Comparison of ENCODE assay signal across 20 cellular contexts in the genomic region with DNA sequence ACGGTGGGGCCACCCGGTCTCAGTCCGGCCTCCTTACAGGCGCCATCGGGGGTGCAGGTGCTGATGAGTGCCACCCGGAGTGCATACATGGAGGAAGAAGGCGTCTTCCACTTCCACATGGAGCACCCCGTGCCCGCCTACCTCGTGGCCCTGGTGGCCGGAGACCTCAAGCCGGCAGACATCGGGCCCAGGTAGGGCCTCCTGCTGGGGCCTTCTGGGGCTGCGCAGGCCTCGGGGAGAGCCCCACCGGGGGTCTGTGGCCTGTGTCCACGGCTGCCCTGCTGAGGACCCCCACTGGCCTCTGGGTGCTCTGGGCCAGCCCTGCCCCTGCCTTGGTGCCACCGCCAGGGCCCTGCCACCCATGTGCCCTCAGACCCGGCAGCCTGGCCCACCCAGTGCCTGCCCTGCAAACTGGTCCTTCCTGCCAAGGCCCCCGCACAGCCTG. TPM values are rescaled to one million over a fixed set of nuclear protein-coding genes. Genes with fewer than 3 reads are reported as not detected.
"Had no signal": no experiment of that assay in that cellular context is flagged by ENCODE, and none has a peak within 500 bp of the region (broad histone marks: within the 10 kb centered on the region; RNA-seq: fewer than 3 reads in every experiment).

No MANE protein-coding gene starts in this region.

- ATAC-seq: activated CD8-positive, alpha-beta memory T cell treated with anti-CD3 and anti-CD28 coated beads, Interleukin-2, amount 10 ng/mL, durations not matched to agents 7 days and 5 days; activated T-cell treated with anti-CD3 and anti-CD28 coated beads, Interleukin-2, amount 50 U/mL, for 4 hours; body of pancreas; pancreas had no signal

- H3K27ac Mint-ChIP-seq: activated CD8-positive, alpha-beta memory T cell treated with anti-CD3 and anti-CD28 coated beads, Interleukin-2, amount 10 ng/mL, durations not matched to agents 7 days and 5 days; activated naive CD4-positive, alpha-beta T cell treated with anti-CD3 and anti-CD28 coated beads, Interleukin-2, amount 50 U/mL, for 24 hours had no signal

- H3K27ac ChIP-seq: body of pancreas, coronary artery, esophagus muscularis mucosa, pancreas, skin epidermis had no signal

- H3K9me3 Mint-ChIP-seq: activated naive CD4-positive, alpha-beta T cell treated with anti-CD3 and anti-CD28 coated beads, Interleukin-2, amount 50 U/mL, for 24 hours; activated T-cell treated with anti-CD3 and anti-CD28 coated beads, Interleukin-2, amount 50 U/mL, for 4 hours; neural crest cell had no signal

- DNase-seq: activated CD4-positive, alpha-beta T cell treated with anti-CD3 and anti-CD28 coated beads for 1 hour; activated CD4-positive, alpha-beta T cell treated with anti-CD3 and anti-CD28 coated beads, Interleukin-2, amount 50 U/mL, for 48 hours; activated CD8-positive, alpha-beta memory T cell treated with anti-CD3 and anti-CD28 coated beads, Interleukin-2, amount 10 ng/mL, durations not matched to agents 7 days and 5 days; activated effector memory CD4-positive, alpha-beta T cell treated with Interleukin-2 at 50 U/mL for 16 hours; activated T-cell treated with anti-CD3 and anti-CD28 coated beads, Interleukin-2, amount 50 U/mL, for 4 hours; amniotic stem cell; central memory CD4-positive, alpha-beta T cell; hippocampal formation; stimulated activated CD4-positive, alpha-beta T cell treated with anti-CD3 and anti-CD28 coated beads, Interleukin-4, amount 100 ng/mL, for 24 hours; stimulated activated naive CD4-positive, alpha-beta T cell; SW 1271 had no signal

- H3K9me3 ChIP-seq: body of pancreas, esophagus muscularis mucosa, pancreas, tibial nerve had no signal

- H3K4me3 ChIP-seq: body of pancreas, coronary artery, esophagus muscularis mucosa, pancreas, skin epidermis, tibial nerve had no signal

- H3K36me3 Mint-ChIP-seq: activated naive CD4-positive, alpha-beta T cell treated with anti-CD3 and anti-CD28 coated beads, Interleukin-2, amount 50 U/mL, for 24 hours had no signal

- H3K27me3 ChIP-seq: body of pancreas, esophagus muscularis mucosa, pancreas, tibial nerve had no signal

- H3K27me3 Mint-ChIP-seq: activated CD8-positive, alpha-beta memory T cell treated with anti-CD3 and anti-CD28 coated beads, Interleukin-2, amount 10 ng/mL, durations not matched to agents 7 days and 5 days; activated naive CD4-positive, alpha-beta T cell treated with anti-CD3 and anti-CD28 coated beads, Interleukin-2, amount 50 U/mL, for 24 hours had no signal

- H3K4me3 Mint-ChIP-seq: activated CD8-positive, alpha-beta memory T cell treated with anti-CD3 and anti-CD28 coated beads, Interleukin-2, amount 10 ng/mL, durations not matched to agents 7 days and 5 days; activated naive CD4-positive, alpha-beta T cell treated with anti-CD3 and anti-CD28 coated beads, Interleukin-2, amount 50 U/mL, for 24 hours; activated T-cell treated with anti-CD3 and anti-CD28 coated beads, Interleukin-2, amount 50 U/mL, for 4 hours; neural crest cell had no signal

RNA-seq across cellular contexts. Expression of a gene that starts 52.2 kb away (rescaled TPM):
- total RNA-seq: SK-MEL-5 had no signal
